In genomic region chr9:94644543-94644942, GRCh38 we compare ENCODE assay signal across 28 cellular contexts. TPM values are rescaled to one million over a fixed set of nuclear protein-coding genes. Genes with fewer than 3 reads are reported as not detected.
"Had no signal": no experiment of that assay in that cellular context is flagged by ENCODE, and none has a peak within 500 bp of the region (broad histone marks: within the 10 kb centered on the region; RNA-seq: fewer than 3 reads in every experiment).

No MANE protein-coding gene starts in this region.

- H3K27ac Mint-ChIP-seq: activated B cell treated with CpG ODN at 0.5 μM for 24 hours; activated CD4-positive, alpha-beta T cell treated with anti-CD3 and anti-CD28 coated beads for 36 hours; activated naive CD8-positive, alpha-beta T cell treated with anti-CD3 and anti-CD28 coated beads for 36 hours; activated T-helper 2 cell treated with anti-CD3 and anti-CD28 coated beads, Interferon-gamma antibody, Interleukin-2, Interleukin-4, amounts not matched to agents 10 μg/mL and 5 μg/mL and 100 μg/mL, durations not matched to agents 14 hours and 24 hours and 36 hours; endodermal cell; memory B cell had no signal

- H3K4me3 ChIP-seq: coronary artery, esophagus squamous epithelium, gastroesophageal sphincter, spleen, testis, uterus had no signal

- H3K36me3 Mint-ChIP-seq: activated naive CD8-positive, alpha-beta T cell treated with anti-CD3 and anti-CD28 coated beads for 36 hours; memory B cell; naive B cell had no signal

- H3K9me3 ChIP-seq: esophagus squamous epithelium, gastroesophageal sphincter, spleen, testis, uterus had no signal

- H3K4me3 Mint-ChIP-seq: activated B cell treated with CpG ODN at 0.5 μM for 24 hours; activated CD4-positive, alpha-beta T cell treated with anti-CD3 and anti-CD28 coated beads for 36 hours; activated naive CD8-positive, alpha-beta T cell treated with anti-CD3 and anti-CD28 coated beads for 36 hours; activated T-cell treated with anti-CD3 and anti-CD28 coated beads, Interleukin-2, amount 50 U/mL, for 4 hours; endodermal cell; memory B cell had no signal

- H3K36me3 ChIP-seq: esophagus squamous epithelium, gastroesophageal sphincter, spleen, uterus had no signal

- H3K9me3 Mint-ChIP-seq: activated B cell treated with CpG ODN at 0.5 μM for 24 hours; activated naive CD8-positive, alpha-beta T cell treated with anti-CD3 and anti-CD28 coated beads for 36 hours; activated T-cell treated with anti-CD3 and anti-CD28 coated beads, Interleukin-2, amount 50 U/mL, for 4 hours; activated T-helper 2 cell treated with anti-CD3 and anti-CD28 coated beads, Interferon-gamma antibody, Interleukin-2, Interleukin-4, amounts not matched to agents 10 μg/mL and 5 μg/mL and 100 μg/mL, durations not matched to agents 14 hours and 24 hours and 36 hours; endodermal cell; memory B cell; naive B cell had no signal

- H3K27ac ChIP-seq: coronary artery, esophagus squamous epithelium, gastroesophageal sphincter, spleen, testis, uterus had no signal

- H3K27me3 ChIP-seq: spleen, testis had no signal

- ATAC-seq: activated CD4-positive, alpha-beta T cell treated with anti-CD3 and anti-CD28 coated beads for 36 hours; activated T-cell treated with anti-CD3 and anti-CD28 coated beads, Interleukin-2, amount 50 U/mL, for 4 hours; gastroesophageal sphincter had no signal

- H3K27me3 Mint-ChIP-seq: activated B cell treated with CpG ODN at 0.5 μM for 24 hours; activated naive CD8-positive, alpha-beta T cell treated with anti-CD3 and anti-CD28 coated beads for 36 hours; naive B cell had no signal

- DNase-seq: activated B cell treated with CpG ODN at 0.5 μM for 24 hours; activated CD4-positive, alpha-beta T cell treated with anti-CD3 and anti-CD28 coated beads for 36 hours; activated CD4-positive, alpha-beta T cell treated with anti-CD3 and anti-CD28 coated beads, Interleukin-2, amount 50 U/mL, for 48 hours; activated CD8-positive, alpha-beta memory T cell treated with anti-CD3 and anti-CD28 coated beads, Interleukin-2, amount 50 U/mL, for 48 hours; activated naive CD4-positive, alpha-beta T cell; activated naive CD8-positive, alpha-beta T cell treated with anti-CD3 and anti-CD28 coated beads for 36 hours; activated T-cell treated with anti-CD3 and anti-CD28 coated beads, Interleukin-2, amount 50 U/mL, for 4 hours; endodermal cell; esophagus squamous epithelium; head of caudate nucleus; naive B cell; nucleus accumbens; spleen; stimulated activated CD4-positive, alpha-beta T cell treated with anti-CD3 and anti-CD28 coated beads, Interleukin-4, amount 100 ng/mL, for 1 hour; stimulated activated naive CD4-positive, alpha-beta T cell; T1000; testis; trophoblast cell; uterus had no signal

- H3K4me1 Mint-ChIP-seq: memory B cell had no signal

RNA-seq across cellular contexts. Expression of gene FBP2, which starts 50.9 kb away (rescaled TPM):
- total RNA-seq: activated B cell treated with CpG ODN at 0.5 μM for 24 hours; activated CD4-positive, alpha-beta T cell treated with anti-CD3 and anti-CD28 coated beads for 36 hours; activated CD8-positive, alpha-beta memory T cell treated with anti-CD3 and anti-CD28 coated beads for 36 hours; activated naive CD8-positive, alpha-beta T cell treated with anti-CD3 and anti-CD28 coated beads for 36 hours; activated T-cell treated with anti-CD3 and anti-CD28 coated beads, Interleukin-2, amount 50 U/mL, for 4 hours; activated T-helper 2 cell treated with anti-CD3 and anti-CD28 coated beads, Interferon-gamma antibody, Interleukin-2, Interleukin-4, amounts not matched to agents 10 μg/mL and 5 μg/mL and 100 μg/mL, durations not matched to agents 14 hours and 24 hours and 36 hours; astrocyte; endodermal cell; gastroesophageal sphincter; kidney epithelial cell; liver; spleen; T-helper 1 cell treated with Interleukin-12 subunit alpha and Interleukin-12 subunit beta and Interleukin-4 antibody, amounts not matched to agents 30 ng/mL and 1 ng/mL, for 36 hours; uterus had no signal
